ENCODE assay signal across 5 cellular contexts in genomic region chr5:76428550-76428949, GRCh38. TPM values are rescaled to one million over a fixed set of nuclear protein-coding genes. Genes with fewer than 3 reads are reported as not detected.
DNase-seq lines count a peak whose midpoint lies in the region; ATAC-seq lines count a peak whose summit lies in the region.
"Not testable (repeated sequence)": the region's sequence is repeated elsewhere in the genome, so short reads cannot be mapped to it uniquely, and the experiment has no call there.

No MANE protein-coding gene starts in this region.

- H3K4me3 ChIP-seq in BLaER1; CD4-positive, CD25-positive, alpha-beta regulatory T cell (ENCODE audit: low read depth, low read length): not testable (repeated sequence)

- H3K36me3 Mint-ChIP-seq in CD4-positive, CD25-positive, alpha-beta regulatory T cell, result peaks cover 11% of the 10 kb centered on the region
- H3K36me3 Mint-ChIP-seq in activated T-helper 17 cell treated with anti-CD3 and anti-CD28 coated beads, Interleukin-2, amount 50 U/mL, for 72 hours (ENCODE audit: low read depth), result peaks cover 24% of the 10 kb centered on the region
- H3K36me3 Mint-ChIP-seq in effector memory CD8-positive, alpha-beta T cell (ENCODE audit: insufficient read depth); stimulated activated effector memory CD8-positive, alpha-beta T cell treated with anti-CD3 and anti-CD28 coated beads, Interleukin-12 subunit alpha, Interleukin-12 subunit beta, amount 100 ng/mL, for 72 hours: not testable (repeated sequence)

- not testable (repeated sequence) for H3K9me3 ChIP-seq in BLaER1; CD4-positive, CD25-positive, alpha-beta regulatory T cell (ENCODE audit: control insufficient read depth in 2 of 2, low read length in 2 of 2)

- peak overlapping the region; percentile 67; the same call in 1 of the 2 replicates for H3K9ac ChIP-seq in BLaER1

- H3K27me3 ChIP-seq in BLaER1; CD4-positive, CD25-positive, alpha-beta regulatory T cell (ENCODE audit: control insufficient read depth, insufficient read depth, low read length): not testable (repeated sequence)

- DNase-seq in CD4-positive, CD25-positive, alpha-beta regulatory T cell; effector memory CD8-positive, alpha-beta T cell; stimulated activated effector memory CD8-positive, alpha-beta T cell treated with anti-CD3 and anti-CD28 coated beads, Interleukin-12 subunit alpha, Interleukin-12 subunit beta, amount 100 ng/mL, for 72 hours (ENCODE audit: low spot score in 2 of 2): not testable (repeated sequence)

- peaks cover 98% of the 10 kb centered on the region for H3K4me1 ChIP-seq in BLaER1
- H3K4me1 ChIP-seq in CD4-positive, CD25-positive, alpha-beta regulatory T cell (ENCODE audit: control insufficient read depth, insufficient read depth, low read length, poor library complexity, severe bottlenecking), result peaks cover 19% of the 10 kb centered on the region

- H3K27me3 Mint-ChIP-seq in CD4-positive, CD25-positive, alpha-beta regulatory T cell; activated T-helper 17 cell treated with anti-CD3 and anti-CD28 coated beads, Interleukin-2, amount 50 U/mL, for 72 hours; effector memory CD8-positive, alpha-beta T cell: not testable (repeated sequence)

- H4K20me1 ChIP-seq in BLaER1, result not testable (repeated sequence)

- not testable (repeated sequence) for H3K4me3 Mint-ChIP-seq in CD4-positive, CD25-positive, alpha-beta regulatory T cell; activated T-helper 17 cell treated with anti-CD3 and anti-CD28 coated beads, Interleukin-2, amount 50 U/mL, for 72 hours; effector memory CD8-positive, alpha-beta T cell; stimulated activated effector memory CD8-positive, alpha-beta T cell treated with anti-CD3 and anti-CD28 coated beads, Interleukin-12 subunit alpha, Interleukin-12 subunit beta, amount 100 ng/mL, for 72 hours

- H3K27ac ChIP-seq in BLaER1, result peak overlapping the region; percentile 77
- H3K27ac ChIP-seq in CD4-positive, CD25-positive, alpha-beta regulatory T cell (ENCODE audit: insufficient read depth, low read length, poor library complexity, severe bottlenecking), result not testable (repeated sequence)

- H3K27ac Mint-ChIP-seq in CD4-positive, CD25-positive, alpha-beta regulatory T cell, result peak overlapping the region in 2 of 3 donors; percentile 51 to 60
- peak overlapping the region; percentile 38 for H3K27ac Mint-ChIP-seq in activated T-helper 17 cell treated with anti-CD3 and anti-CD28 coated beads, Interleukin-2, amount 50 U/mL, for 72 hours
- peak overlapping the region; percentile 60 to 78 for H3K27ac Mint-ChIP-seq in effector memory CD8-positive, alpha-beta T cell
- peak overlapping the region; percentile 88 for H3K27ac Mint-ChIP-seq in stimulated activated effector memory CD8-positive, alpha-beta T cell treated with anti-CD3 and anti-CD28 coated beads, Interleukin-12 subunit alpha, Interleukin-12 subunit beta, amount 100 ng/mL, for 72 hours

- H3K4me1 Mint-ChIP-seq in CD4-positive, CD25-positive, alpha-beta regulatory T cell, result peaks cover 42 to 73% (median 55%) of the 10 kb centered on the region in 4 donors
- H3K4me1 Mint-ChIP-seq in activated T-helper 17 cell treated with anti-CD3 and anti-CD28 coated beads, Interleukin-2, amount 50 U/mL, for 72 hours, result peaks cover 33% of the 10 kb centered on the region
- peaks cover 49 to 69% of the 10 kb centered on the region in 2 donors for H3K4me1 Mint-ChIP-seq in effector memory CD8-positive, alpha-beta T cell (ENCODE audit: low read depth in 2 of 2)
- peaks cover 53% of the 10 kb centered on the region for H3K4me1 Mint-ChIP-seq in stimulated activated effector memory CD8-positive, alpha-beta T cell treated with anti-CD3 and anti-CD28 coated beads, Interleukin-12 subunit alpha, Interleukin-12 subunit beta, amount 100 ng/mL, for 72 hours

- not testable (repeated sequence) for H3K36me3 ChIP-seq in BLaER1; CD4-positive, CD25-positive, alpha-beta regulatory T cell (ENCODE audit: control insufficient read depth, insufficient read depth, low read length)

- H3K9me3 Mint-ChIP-seq in CD4-positive, CD25-positive, alpha-beta regulatory T cell; activated T-helper 17 cell treated with anti-CD3 and anti-CD28 coated beads, Interleukin-2, amount 50 U/mL, for 72 hours; effector memory CD8-positive, alpha-beta T cell; stimulated activated effector memory CD8-positive, alpha-beta T cell treated with anti-CD3 and anti-CD28 coated beads, Interleukin-12 subunit alpha, Interleukin-12 subunit beta, amount 100 ng/mL, for 72 hours: not testable (repeated sequence)

- peak overlapping the region; percentile 87 for H3K4me2 ChIP-seq in BLaER1

- ATAC-seq in CD4-positive, CD25-positive, alpha-beta regulatory T cell (ENCODE audit: low read depth in 2 of 2); effector memory CD8-positive, alpha-beta T cell (replicated peaks); stimulated activated effector memory CD8-positive, alpha-beta T cell treated with anti-CD3 and anti-CD28 coated beads, Interleukin-12 subunit alpha, Interleukin-12 subunit beta, amount 100 ng/mL, for 72 hours: not testable (repeated sequence)
- ATAC-seq in activated T-helper 17 cell treated with anti-CD3 and anti-CD28 coated beads, Interleukin-2, amount 50 U/mL, for 72 hours (replicated peaks), result peak; percentile 79

RNA-seq across cellular contexts. Expression of gene IQGAP2, which starts 25.5 kb away (rescaled TPM):
- 214 TPM for total RNA-seq in CD4-positive, CD25-positive, alpha-beta regulatory T cell
- polyA plus RNA-seq in CD4-positive, CD25-positive, alpha-beta regulatory T cell, result 10 to 100 TPM; 53.9 to 70.2 (median 59.2) TPM
- 10 to 100 TPM; 83.2 to 92.1 TPM for total RNA-seq in activated T-helper 17 cell treated with anti-CD3 and anti-CD28 coated beads, Interleukin-2, amount 50 U/mL, for 72 hours

Comparison
In these comparisons a context has a peak if more than half of its experiments do, and no peak if none do; other contexts are left out.
1. H3K27ac Mint-ChIP-seq: peak in every context shown above with its lines; median percentile 88 in stimulated activated effector memory CD8-positive, alpha-beta T cell treated with anti-CD3 and anti-CD28 coated beads, Interleukin-12 subunit alpha, Interleukin-12 subunit beta, amount 100 ng/mL, for 72 hours; 69 in effector memory CD8-positive, alpha-beta T cell; 56 in CD4-positive, CD25-positive, alpha-beta regulatory T cell; 38 in activated T-helper 17 cell treated with anti-CD3 and anti-CD28 coated beads, Interleukin-2, amount 50 U/mL, for 72 hours.